ENCODE assay signal across 8 cellular contexts in genomic region chr18:2337552-2338141, GRCh38.
A peak's percentile ranks its signal among the peaks of the same experiment; 100 is the strongest.
DNase-seq lines count a peak whose midpoint lies in the region; ATAC-seq and TF ChIP-seq lines count a peak whose summit lies in the region.

No MANE protein-coding gene starts in this region.

- intact Hi-C loops in CD14-positive monocyte (cut with micrococcal nuclease), result loop anchor here in 1 of 2 donors (5.0 kb wide), 1 partner anchor 205 kb away; no protein-coding TSS in a partner anchor
- intact Hi-C loops in psoas muscle (cut with DNase I), result loop anchor here in 1 of 2 donors (5.0 kb wide), 1 partner anchor 210 kb away; no protein-coding TSS in a partner anchor

- H3K27ac Mint-ChIP-seq in CD14-positive monocyte, result no peak overlapping the region

- ATAC-seq in GM19025 (IDR thresholded peaks at IDR 0.05; ENCODE audit: low read depth, unreplicated experiment) (peak; percentile 86), HG03432 (IDR thresholded peaks at IDR 0.05; ENCODE audit: unreplicated experiment) (peak; percentile 93), psoas muscle (no peak)

- DNase-seq in CD14-positive monocyte (ENCODE audit: low spot score), result no peak
- DNase-seq in activated CD4-positive, alpha-beta T cell treated with anti-CD3 and anti-CD28 coated beads for 1 hour, result peak; percentile 12
- peak; percentile 56 to 76 for DNase-seq in erythroblast (lab: John Stamatoyannopoulos, UW)
- DNase-seq in psoas muscle, result no peak
- no peak for DNase-seq in SKM-1 treated with dmso at 0.1 percent for 144 hours (lab: John Stamatoyannopoulos, UW; ENCODE audit: unreplicated experiment)
- DNase-seq in ureter (ENCODE audit: low spot score), result no peak

- H3K9me3 ChIP-seq in psoas muscle, result no peaks in the 10 kb centered on the region

- H3K9me3 Mint-ChIP-seq in CD14-positive monocyte, result peaks cover 0 to 6% (median 0%) of the 10 kb centered on the region in 7 donors

- peaks cover 2 to 17% (median 4%) of the 10 kb centered on the region in 3 donors for H3K27me3 Mint-ChIP-seq in CD14-positive monocyte (ENCODE audit: low read depth in 3 of 3)

- no peak overlapping the region for H3K27ac ChIP-seq in psoas muscle

- TF ChIP-seq POLR2A in erythroblast (IDR thresholded peaks at IDR 0.05; ENCODE audit: low read length), result no peak

- no peaks in the 10 kb centered on the region for H3K36me3 Mint-ChIP-seq in CD14-positive monocyte

- WGBS in psoas muscle, 3 donors, result 41 to 53% (median 53%) methylated on average over 7 of the region's 7 CpGs

- H3K4me3 Mint-ChIP-seq in CD14-positive monocyte, result no peak overlapping the region

- TF ChIP-seq CTCF in CD14-positive monocyte (IDR thresholded peaks at IDR 0.05), result peak; percentile 82
- peak; percentile 44 for TF ChIP-seq CTCF in psoas muscle (IDR thresholded peaks at IDR 0.05)

- no peaks in the 10 kb centered on the region for H3K27me3 ChIP-seq in psoas muscle (ENCODE audit: insufficient read depth in 3 of 3, low read length in 2 of 3)

- H3K4me3 ChIP-seq in psoas muscle, result no peak overlapping the region

- H3K4me1 Mint-ChIP-seq in CD14-positive monocyte, result no peaks in the 10 kb centered on the region

- H3K4me1 ChIP-seq in psoas muscle, result no peaks in the 10 kb centered on the region

- no peaks in the 10 kb centered on the region for H3K36me3 ChIP-seq in psoas muscle (ENCODE audit: insufficient read depth in 1 of 2, low read depth in 1 of 2)

Comparison
In these comparisons a context has a peak if more than half of its experiments do, and no peak if none do; other contexts are left out.
1. DNase-seq: peak in activated CD4-positive, alpha-beta T cell treated with anti-CD3 and anti-CD28 coated beads for 1 hour (single experiment) and erythroblast (2 of 2); none in CD14-positive monocyte (single experiment), psoas muscle (0 of 2), SKM-1 treated with dmso at 0.1 percent for 144 hours (single experiment) and ureter (single experiment).
2. ATAC-seq: peak in GM19025 (single experiment) and HG03432 (single experiment); none in psoas muscle (0 of 4).